Comparison of ENCODE assay signal across 8 cellular contexts in the genomic region with DNA sequence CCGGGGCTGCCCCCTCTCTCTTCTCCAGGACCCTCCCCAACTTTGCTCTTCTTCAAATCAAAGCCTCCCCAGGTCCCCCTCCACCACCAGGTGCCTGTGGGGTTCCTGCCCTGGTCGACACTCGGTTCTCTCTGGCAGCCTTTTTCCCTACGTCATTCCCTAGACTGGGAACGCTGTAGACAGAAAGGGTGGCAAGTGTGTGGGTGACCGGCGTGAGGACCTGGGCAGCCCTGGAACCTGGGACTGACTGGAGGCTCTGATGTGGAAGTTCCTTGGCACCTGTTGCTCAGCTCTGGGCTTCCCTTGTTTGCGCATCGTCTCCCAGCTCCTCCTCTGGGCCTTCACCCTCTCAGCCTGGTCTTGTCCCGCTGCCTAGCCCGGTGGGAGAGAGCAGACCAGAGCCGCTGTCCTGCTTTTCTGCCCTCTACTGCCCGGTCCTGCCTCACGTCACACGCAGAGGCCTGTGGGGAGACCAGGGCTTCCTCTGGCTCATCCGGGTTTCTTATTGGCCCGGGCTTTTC. TPM values are rescaled to one million over a fixed set of nuclear protein-coding genes. Genes with fewer than 3 reads are reported as not detected.
A peak's percentile ranks its signal among the peaks of the same experiment; 100 is the strongest.
DNase-seq lines count a peak whose midpoint lies in the region; ATAC-seq and TF ChIP-seq lines count a peak whose summit lies in the region.

No MANE protein-coding gene starts in this region.

- no peak overlapping the region for H4K91ac ChIP-seq in H9 (ENCODE audit: insufficient read length, low read depth, low read length)

- H3K27me3 Mint-ChIP-seq in H9 (ENCODE audit: low read depth), result no peaks in the 10 kb centered on the region; the same call in 1 of the 2 replicates

- intact Hi-C loops in A673 (cut with micrococcal nuclease; ENCODE audit: unreplicated experiment), result no loop called here

- H3K9me3 Mint-ChIP-seq in H9, result no peaks in the 10 kb centered on the region

- WGBS in H9 (ENCODE audit: extremely low coverage, insufficient read length, low lambda C conversion rate), result no CpG with 5 or more reads among the region's 17 CpGs
- 70% methylated on average over 17 of the region's 17 CpGs for WGBS in liver

- no peak overlapping the region for H2AFZ ChIP-seq in H9 (ENCODE audit: low read length)

- H2BK120ac ChIP-seq in H9 (ENCODE audit: low read depth, low read length, poor library complexity, severe bottlenecking), result no peak overlapping the region

- no peaks in the 10 kb centered on the region for H3K9me3 ChIP-seq in A673 (ENCODE audit: low read depth, low read length, poor library complexity, severe bottlenecking)
- no peaks in the 10 kb centered on the region for H3K9me3 ChIP-seq in H9 (ENCODE audit: control insufficient read depth, low read depth, low read length)
- H3K9me3 ChIP-seq in liver (ENCODE audit: control insufficient read depth in 4 of 4, low read length in 3 of 4), result no peaks in the 10 kb centered on the region

- no peak overlapping the region for H2BK15ac ChIP-seq in H9 (ENCODE audit: low read depth, low read length)

- DNase-seq in A673 (ENCODE audit: low spot score), result no peak
- DNase-seq in H9, result peak; percentile 32
- DNase-seq in activated effector memory CD4-positive, alpha-beta T cell treated with Interleukin-2 at 50 U/mL for 16 hours, result peak; percentile 15
- DNase-seq in DMS153 treated with DMSO at 0.1 percent for 48 hours (lab: John Stamatoyannopoulos, UW; ENCODE audit: unreplicated experiment), result no peak
- no peak for DNase-seq in HEK293T (ENCODE audit: extremely low spot score)
- DNase-seq in SIG-M5 treated with dmso at 0.1 percent for 504 hours (lab: John Stamatoyannopoulos, UW; ENCODE audit: unreplicated experiment), result no peak

- H3K4me1 Mint-ChIP-seq in H9, result peaks cover 25 to 33% of the 10 kb centered on the region in 2 experiments

- no peak overlapping the region for H3T11ph ChIP-seq in H9 (ENCODE audit: low read length)

- peak overlapping the region; percentile 76 for H3K4me2 ChIP-seq in H9 (ENCODE audit: insufficient read depth, insufficient read length, low read length)

- no peak overlapping the region for H3K23ac ChIP-seq in H9 (ENCODE audit: insufficient read length, low read depth, low read length)

- H3K36me3 ChIP-seq in A673 (ENCODE audit: insufficient read depth, low read length, poor library complexity, severe bottlenecking) (peaks cover 62% of the 10 kb centered on the region), liver (ENCODE audit: control insufficient read depth in 4 of 4, insufficient read depth in 3 of 4, low read depth in 1 of 4, low read length in 3 of 4) (no peaks in the 10 kb centered on the region)

- POLR2A ChIA-PET in A673 (lab: Charles Lee; ENCODE audit: low non-redundant PET) (no interaction called here), HEK293T (lab: Yijun Ruan, JAX) (interaction anchor here (2.1 to 4.1 kb wide), 3 partner anchors 13 to 23 kb away, joined by 5 to 80 read pairs (median 20); partner anchors contain the start of gene SLBP)

- no peaks in the 10 kb centered on the region for H4K20me1 ChIP-seq in H9 (ENCODE audit: control insufficient read depth, insufficient read depth, insufficient read length)

- peaks cover 18% of the 10 kb centered on the region for H3K79me1 ChIP-seq in H9 (ENCODE audit: insufficient read depth, low read depth, low read length, poor library complexity, severe bottlenecking)

- TF ChIP-seq CTCF in A673 (conservative IDR thresholded peaks at IDR 0.05; ENCODE audit: low read depth, low read length), result no peak
- TF ChIP-seq CTCF in H9 (conservative IDR thresholded peaks at IDR 0.05), result no peak
- TF ChIP-seq CTCF in liver (IDR thresholded peaks at IDR 0.05; ENCODE audit: low read depth, low read length, missing input control), result no peak

- H3K14ac ChIP-seq in H9 (ENCODE audit: insufficient read depth, low read length), result no peak overlapping the region; the same call in 1 of the 2 replicates

- peak overlapping the region; percentile 96 to 99 for H3K4me3 Mint-ChIP-seq in H9

- peaks cover 20% of the 10 kb centered on the region; the same call in 1 of the 2 replicates for H3K79me2 ChIP-seq in H9 (ENCODE audit: insufficient read depth, low read length)

- H4K5ac ChIP-seq in H9 (ENCODE audit: insufficient read length, low read depth, low read length), result no peak overlapping the region

- H3K18ac ChIP-seq in H9 (ENCODE audit: insufficient read length, low read depth, low read length), result no peak overlapping the region

- no peak overlapping the region for H2AK5ac ChIP-seq in H9 (ENCODE audit: insufficient read length, low read length)

- peak overlapping the region; percentile 86 to 96 (median 96) for H3K27ac Mint-ChIP-seq in H9

- no peak overlapping the region for H4K8ac ChIP-seq in H9 (replicated peaks; ENCODE audit: insufficient read length, low read depth, low read length)

- H2BK12ac ChIP-seq in H9 (ENCODE audit: insufficient read length, low read depth, low read length), result no peak overlapping the region

- H3K56ac ChIP-seq in H9 (ENCODE audit: insufficient read length, low read depth, low read length), result no peak overlapping the region

- H3K23me2 ChIP-seq in H9 (ENCODE audit: insufficient read length, low read depth, low read length, poor library complexity, severe bottlenecking), result peaks cover 18% of the 10 kb centered on the region

- H3K36me3 Mint-ChIP-seq in H9 (ENCODE audit: insufficient read depth in 1 of 3, low read depth in 3 of 3), result peaks cover 38 to 63% (median 55%) of the 10 kb centered on the region in 3 experiments

- peak overlapping the region; percentile 99 for H3K4me3 ChIP-seq in A673 (ENCODE audit: low read depth, low read length, poor library complexity, severe bottlenecking)
- no peak overlapping the region for H3K4me3 ChIP-seq in liver (ENCODE audit: low read depth in 1 of 3, low read length in 3 of 3)

- no peak for TF ChIP-seq RAD21 in liver (IDR thresholded peaks at IDR 0.05)

- no peak overlapping the region for H2BK5ac ChIP-seq in H9 (ENCODE audit: insufficient read length, low read length)

- no peak for ATAC-seq in GM18868 (IDR thresholded peaks at IDR 0.05; ENCODE audit: unreplicated experiment)

- no peak overlapping the region for H3K4ac ChIP-seq in H9 (ENCODE audit: low read depth, low read length)

- no peak overlapping the region for H2BK20ac ChIP-seq in H9 (ENCODE audit: low read depth, low read length, poor library complexity, severe bottlenecking)

- BruUV-seq in A673 (replicated peaks; lab: Mats Ljungman, UMichigan), result no TSS peak

- CTCF ChIA-PET in A673 (lab: Charles Lee), result interaction anchor here (0.6 kb wide), 1 partner anchor 273 kb away, joined by 4 read pairs; no protein-coding TSS in a partner anchor
- CTCF ChIA-PET in HEK293T (lab: Yijun Ruan, JAX), result interaction anchor here (11.9 kb wide), 1 partner anchor 30 kb away, joined by 110 read pairs; no protein-coding TSS in a partner anchor

- H3K27me3 ChIP-seq in A673 (replicated peaks; ENCODE audit: insufficient read depth, low read depth, low read length, poor library complexity) (no peaks in the 10 kb centered on the region), H9 (ENCODE audit: insufficient read depth, low read length) (no peaks in the 10 kb centered on the region), liver (ENCODE audit: control insufficient read depth in 4 of 4, insufficient read depth in 4 of 4, low read length in 3 of 4) (no peaks in the 10 kb centered on the region)

- peaks cover 8% of the 10 kb centered on the region for H3K4me1 ChIP-seq in A673 (ENCODE audit: insufficient read depth, low read length, poor library complexity, severe bottlenecking)
- no peaks in the 10 kb centered on the region for H3K4me1 ChIP-seq in H9 (ENCODE audit: insufficient read depth, low read length)
- H3K4me1 ChIP-seq in liver (ENCODE audit: control insufficient read depth in 4 of 4, insufficient read depth in 4 of 4, low read length in 3 of 4), result peaks cover 17 to 49% (median 30%) of the 10 kb centered on the region in 4 donors

- peak overlapping the region; percentile 90 for H3K27ac ChIP-seq in A673 (ENCODE audit: low read depth, low read length, poor library complexity, severe bottlenecking)
- H3K27ac ChIP-seq in H9 (ENCODE audit: insufficient read length, low read depth, low read length), result no peak overlapping the region
- peak overlapping the region; percentile 40 to 55 for H3K27ac ChIP-seq in liver (ENCODE audit: low read depth in 1 of 2, low read length in 2 of 2)

- H3K9ac ChIP-seq in H9 (ENCODE audit: extremely low read depth, insufficient read length, low read length), result peak overlapping the region; percentile 71
- no peak overlapping the region for H3K9ac ChIP-seq in liver (ENCODE audit: low read depth in 1 of 2, low read length in 2 of 2)

TF ChIP-seq in liver, 16 proteins besides CTCF, POLR2A, EP300 and RAD21 (continues in another document):
- TF ChIP-seq YY1 (IDR thresholded peaks at IDR 0.05) (no peak), FOXA1 (IDR thresholded peaks at IDR 0.05) (no peak), TAF1 (conservative IDR thresholded peaks at IDR 0.05) (no peak)

TF ChIP-seq in HEK293T, 16 proteins besides CTCF, POLR2A, EP300 and RAD21:
- no peak for TF ChIP-seq ZNF384 (IDR thresholded peaks at IDR 0.05)
- TF ChIP-seq TARDBP (IDR thresholded peaks at IDR 0.05), result no peak
- TF ChIP-seq CTBP1 (IDR thresholded peaks at IDR 0.05; ENCODE audit: borderline replicate concordance), result no peak
- TF ChIP-seq FOXK2 (IDR thresholded peaks at IDR 0.05), result no peak
- no peak for TF ChIP-seq SP1 (IDR thresholded peaks at IDR 0.05)
- TF ChIP-seq NFRKB (IDR thresholded peaks at IDR 0.05), result no peak
- TF ChIP-seq ELF4 (IDR thresholded peaks at IDR 0.05), result no peak
- no peak for TF ChIP-seq FOXM1 (IDR thresholded peaks at IDR 0.05; ENCODE audit: borderline replicate concordance)
TF ChIP-seq in HEK293T: peak in this region for 0.

RNA-seq across cellular contexts. Expression of gene TACC3, which starts 1.3 kb away (rescaled TPM):
- total RNA-seq in A673 (2021) (224 and 246 TPM in 2 replicates), H9 (2021) (150 and 156 TPM in 2 replicates), liver (10 to 100 TPM in 1 of 2 donors, 1 to 10 TPM in 1; 4.9 to 38.9 TPM)
- polyA plus RNA-seq in liver, result 1 to 10 TPM; 1.4 to 6.1 TPM

RNA-seq across cellular contexts. Expression of gene TMEM129, which starts 1.5 kb away (rescaled TPM):
- total RNA-seq in A673 (2021) (28.8 and 33.4 TPM in 2 replicates), H9 (2021) (27.3 and 30.4 TPM in 2 replicates), liver (10 to 100 TPM; 15.9 to 37.0 TPM)
- polyA plus RNA-seq in liver, result 10 to 100 TPM; 12.2 to 27.7 TPM

RNA-seq across cellular contexts. Expression of gene SLBP, which starts 10.5 kb away (rescaled TPM):
- total RNA-seq in A673 (2021) (85.5 and 89.5 TPM in 2 replicates), H9 (2021) (62.7 and 67.0 TPM in 2 replicates), liver (10 to 100 TPM; 14.7 to 64.4 TPM)
- 10 to 100 TPM; 15.1 to 19.6 TPM for polyA plus RNA-seq in liver

RNA-seq across cellular contexts. Expression of gene FAM53A, which starts 38.5 kb away (rescaled TPM):
- total RNA-seq in A673 (2021) (1.6 and 3.1 TPM in 2 replicates), H9 (2021) (2.3 and 2.4 TPM in 2 replicates), liver (1 to 10 TPM in 1 of 2 donors, under 1 TPM in 1; 0.51 to 1.4 TPM)
- 1 to 10 TPM in 1 of 2 donors, under 1 TPM in 1; 0.44 to 2.2 TPM for polyA plus RNA-seq in liver

Comparison
In these comparisons a context has a peak if more than half of its experiments do, and no peak if none do; other contexts are left out.
1. DNase-seq: peak in H9 (single experiment) and activated effector memory CD4-positive, alpha-beta T cell treated with Interleukin-2 at 50 U/mL for 16 hours (single experiment); none in A673 (single experiment), DMS153 treated with DMSO at 0.1 percent for 48 hours (single experiment), HEK293T (single experiment) and SIG-M5 treated with dmso at 0.1 percent for 504 hours (single experiment).